ENCODE assay signal across 17 cellular contexts in genomic region chr6:38021571-38021970, GRCh38.
"Had no signal": no experiment of that assay in that cellular context is flagged by ENCODE, and none has a peak within 500 bp of the region (broad histone marks: within the 10 kb centered on the region; RNA-seq: fewer than 3 reads in every experiment).

No MANE protein-coding gene starts in this region.

- H3K27ac ChIP-seq: heart right ventricle, skin epidermis, tibial artery had no signal

- ATAC-seq: activated naive CD8-positive, alpha-beta T cell treated with anti-CD3 and anti-CD28 coated beads, Interleukin-2, amount 50 U/mL, for 24 hours; heart right ventricle; left cardiac atrium; mucosa of descending colon; right lobe of liver; stimulated activated naive CD8-positive, alpha-beta T cell treated with anti-CD3 and anti-CD28 coated beads, Interleukin-15, amount 100 ng/mL, for 72 hours had no signal

- H3K9me3 ChIP-seq: right lobe of liver, tibial artery had no signal

- DNase-seq: activated naive CD4-positive, alpha-beta T cell treated with anti-CD3 and anti-CD28 coated beads, Interleukin-2, amount 10 ng/mL, durations not matched to agents 7 days and 5 days; activated naive CD8-positive, alpha-beta T cell treated with anti-CD3 and anti-CD28 coated beads, Interleukin-2, amount 50 U/mL, for 24 hours; activated T-cell treated with anti-CD3 and anti-CD28 coated beads, Interleukin-2, amount 50 U/mL, for 1 hour; erythroblast; foreskin fibroblast; heart right ventricle; islet precursor cell; left cardiac atrium; mucosa of descending colon; nucleus accumbens; right lobe of liver; stimulated activated CD4-positive, alpha-beta T cell treated with anti-CD3 and anti-CD28 coated beads, Interleukin-1b, Interleukin-23, amount 100 ng/mL, for 48 hours; stimulated activated naive CD8-positive, alpha-beta T cell treated with anti-CD3 and anti-CD28 coated beads, Interleukin-15, amount 100 ng/mL, for 72 hours; tibial artery had no signal

- H3K27me3 Mint-ChIP-seq: activated naive CD4-positive, alpha-beta T cell treated with anti-CD3 and anti-CD28 coated beads, Interleukin-2, amount 10 ng/mL, durations not matched to agents 7 days and 5 days; activated naive CD8-positive, alpha-beta T cell treated with anti-CD3 and anti-CD28 coated beads, Interleukin-2, amount 50 U/mL, for 24 hours; memory B cell; stimulated activated naive CD8-positive, alpha-beta T cell treated with anti-CD3 and anti-CD28 coated beads, Interleukin-15, amount 100 ng/mL, for 72 hours had no signal

- H3K4me3 ChIP-seq: heart right ventricle, mucosa of descending colon, right lobe of liver, skin epidermis, tibial artery had no signal

- H3K27me3 ChIP-seq: heart right ventricle, right lobe of liver, tibial artery had no signal

- H3K27ac Mint-ChIP-seq: activated naive CD4-positive, alpha-beta T cell treated with anti-CD3 and anti-CD28 coated beads, Interleukin-2, amount 10 ng/mL, durations not matched to agents 7 days and 5 days; activated naive CD8-positive, alpha-beta T cell treated with anti-CD3 and anti-CD28 coated beads, Interleukin-2, amount 50 U/mL, for 24 hours; activated T-helper 2 cell treated with anti-CD3 and anti-CD28 coated beads, Interferon-gamma antibody, Interleukin-2, Interleukin-4, amounts not matched to agents 10 μg/mL and 5 μg/mL and 100 μg/mL, durations not matched to agents 14 hours and 24 hours and 36 hours; memory B cell; stimulated activated naive CD8-positive, alpha-beta T cell treated with anti-CD3 and anti-CD28 coated beads, Interleukin-15, amount 100 ng/mL, for 72 hours had no signal

- H3K36me3 ChIP-seq: heart right ventricle, right lobe of liver, tibial artery had no signal

- H3K4me1 Mint-ChIP-seq: activated naive CD4-positive, alpha-beta T cell treated with anti-CD3 and anti-CD28 coated beads, Interleukin-2, amount 10 ng/mL, durations not matched to agents 7 days and 5 days had no signal

- H3K4me3 Mint-ChIP-seq: activated naive CD4-positive, alpha-beta T cell treated with anti-CD3 and anti-CD28 coated beads, Interleukin-2, amount 10 ng/mL, durations not matched to agents 7 days and 5 days; activated naive CD8-positive, alpha-beta T cell treated with anti-CD3 and anti-CD28 coated beads, Interleukin-2, amount 50 U/mL, for 24 hours; memory B cell; stimulated activated naive CD8-positive, alpha-beta T cell treated with anti-CD3 and anti-CD28 coated beads, Interleukin-15, amount 100 ng/mL, for 72 hours had no signal
